Comparison of ENCODE assay signal across 34 cellular contexts in genomic region chr4:70538869-70539268, GRCh38. TPM values are rescaled to one million over a fixed set of nuclear protein-coding genes. Genes with fewer than 3 reads are reported as not detected.
"Had no signal": no experiment of that assay in that cellular context is flagged by ENCODE, and none has a peak within 500 bp of the region (broad histone marks: within the 10 kb centered on the region; RNA-seq: fewer than 3 reads in every experiment).

No MANE protein-coding gene starts in this region.

- H3K4me3 ChIP-seq: breast epithelium, coronary artery, SK-N-MC had no signal

- H3K9me3 Mint-ChIP-seq: activated CD4-positive, alpha-beta T cell treated with anti-CD3 and anti-CD28 coated beads, Interleukin-2, amount 10 ng/mL, durations not matched to agents 24 days and 14 days; activated naive CD4-positive, alpha-beta T cell treated with anti-CD3 and anti-CD28 coated beads, Interleukin-2, amount 50 U/mL, for 24 hours; activated T-cell treated with anti-CD3 and anti-CD28 coated beads, Interleukin-2, amount 50 U/mL, for 24 hours; activated T-helper 1 cell treated with anti-CD3 and anti-CD28 coated beads, Interleukin-12 subunit alpha, Interleukin-12 subunit beta, Interleukin-2, Interleukin-4 antibody, amounts not matched to agents 30 ng/mL and 10 ng/mL and 1 ng/mL, durations not matched to agents 14 hours and 24 hours and 36 hours; T-cell had no signal

- H3K36me3 Mint-ChIP-seq: activated CD8-positive, alpha-beta memory T cell treated with anti-CD3 and anti-CD28 coated beads, Interleukin-2, amount 10 ng/mL, durations not matched to agents 7 days and 5 days; activated naive CD4-positive, alpha-beta T cell treated with anti-CD3 and anti-CD28 coated beads, Interleukin-2, amount 50 U/mL, for 24 hours; T-cell had no signal

- H3K27ac ChIP-seq: breast epithelium, coronary artery, SK-N-MC, WERI-Rb-1 had no signal

- H3K36me3 ChIP-seq: breast epithelium, WERI-Rb-1 had no signal

- H3K4me1 ChIP-seq: breast epithelium had no signal

- H3K9me3 ChIP-seq: breast epithelium had no signal

- H3K4me1 Mint-ChIP-seq: activated CD4-positive, alpha-beta T cell treated with anti-CD3 and anti-CD28 coated beads, Interleukin-2, amount 10 ng/mL, durations not matched to agents 24 days and 14 days; activated CD8-positive, alpha-beta memory T cell treated with anti-CD3 and anti-CD28 coated beads, Interleukin-2, amount 10 ng/mL, durations not matched to agents 7 days and 5 days; activated naive CD4-positive, alpha-beta T cell treated with anti-CD3 and anti-CD28 coated beads, Interleukin-2, amount 50 U/mL, for 24 hours; T-cell had no signal

- H3K27me3 ChIP-seq: breast epithelium had no signal

- DNase-seq: activated CD4-positive, alpha-beta T cell treated with anti-CD3 and anti-CD28 coated beads, Interleukin-2, amount 10 ng/mL, durations not matched to agents 24 days and 14 days; activated CD4-positive, alpha-beta T cell treated with anti-CD3 and anti-CD28 coated beads, Interleukin-2, amount 50 U/mL, for 48 hours; activated CD8-positive, alpha-beta memory T cell treated with anti-CD3 and anti-CD28 coated beads, Interleukin-2, amount 10 ng/mL, durations not matched to agents 7 days and 5 days; activated effector memory CD4-positive, alpha-beta T cell treated with Interleukin-2 at 50 U/mL for 16 hours; activated naive CD4-positive, alpha-beta T cell; activated T-cell treated with anti-CD3 and anti-CD28 coated beads, Interleukin-2, amount 50 U/mL, for 24 hours; aorta; caudate nucleus; MV-4-11; NCI-H1092 treated with DMSO at 0.1 percent for 48 hours; NCI-H1417 treated with DMSO at 0.1 percent for 48 hours; NCI-H1694; NCI-H2029 treated with DMSO at 0.1 percent for 48 hours; NCI-H345; NCI-H510A; NCI-H526 treated with DMSO at 0.1 percent for 48 hours; NCI-H82; NK-92 treated with Interleukin-12 subunit alpha and Interleukin-12 subunit beta, amount 100 ng/mL, for 24 hours; OCI-M1; RPMI8226; T-cell; T-helper 2 cell; T1000; WERI-Rb-1 had no signal

- ATAC-seq: activated CD4-positive, CD25-positive, alpha-beta regulatory T cell treated with anti-CD3 and anti-CD28 coated beads, Interleukin-2, amount 50 U/mL, for 24 hours; activated CD8-positive, alpha-beta memory T cell treated with anti-CD3 and anti-CD28 coated beads, Interleukin-2, amount 10 ng/mL, durations not matched to agents 7 days and 5 days; Panc1; Right ventricle myocardium inferior; T-cell had no signal

- H3K4me3 Mint-ChIP-seq: activated CD4-positive, alpha-beta T cell treated with anti-CD3 and anti-CD28 coated beads, Interleukin-2, amount 10 ng/mL, durations not matched to agents 24 days and 14 days; activated CD8-positive, alpha-beta memory T cell treated with anti-CD3 and anti-CD28 coated beads, Interleukin-2, amount 10 ng/mL, durations not matched to agents 7 days and 5 days; activated naive CD4-positive, alpha-beta T cell treated with anti-CD3 and anti-CD28 coated beads, Interleukin-2, amount 50 U/mL, for 24 hours; activated T-cell treated with anti-CD3 and anti-CD28 coated beads, Interleukin-2, amount 50 U/mL, for 24 hours; activated T-helper 1 cell treated with anti-CD3 and anti-CD28 coated beads, Interleukin-12 subunit alpha, Interleukin-12 subunit beta, Interleukin-2, Interleukin-4 antibody, amounts not matched to agents 30 ng/mL and 10 ng/mL and 1 ng/mL, durations not matched to agents 14 hours and 24 hours and 36 hours; T-cell had no signal

- H3K27ac Mint-ChIP-seq: activated CD4-positive, alpha-beta T cell treated with anti-CD3 and anti-CD28 coated beads, Interleukin-2, amount 10 ng/mL, durations not matched to agents 24 days and 14 days; activated CD8-positive, alpha-beta memory T cell treated with anti-CD3 and anti-CD28 coated beads, Interleukin-2, amount 10 ng/mL, durations not matched to agents 7 days and 5 days; activated naive CD4-positive, alpha-beta T cell treated with anti-CD3 and anti-CD28 coated beads, Interleukin-2, amount 50 U/mL, for 24 hours; activated T-cell treated with anti-CD3 and anti-CD28 coated beads, Interleukin-2, amount 50 U/mL, for 24 hours; activated T-helper 1 cell treated with anti-CD3 and anti-CD28 coated beads, Interleukin-12 subunit alpha, Interleukin-12 subunit beta, Interleukin-2, Interleukin-4 antibody, amounts not matched to agents 30 ng/mL and 10 ng/mL and 1 ng/mL, durations not matched to agents 14 hours and 24 hours and 36 hours; T-cell had no signal

- H3K27me3 Mint-ChIP-seq: activated CD4-positive, alpha-beta T cell treated with anti-CD3 and anti-CD28 coated beads, Interleukin-2, amount 10 ng/mL, durations not matched to agents 24 days and 14 days had no signal

RNA-seq across cellular contexts. Expression of gene AMTN, which starts 20.5 kb away (rescaled TPM):
- total RNA-seq: activated CD4-positive, alpha-beta T cell treated with anti-CD3 and anti-CD28 coated beads, Interleukin-2, amount 10 ng/mL, durations not matched to agents 24 days and 14 days; activated CD8-positive, alpha-beta memory T cell treated with anti-CD3 and anti-CD28 coated beads, Interleukin-2, amount 10 ng/mL, durations not matched to agents 7 days and 5 days; activated T-helper 1 cell treated with anti-CD3 and anti-CD28 coated beads, Interleukin-12 subunit alpha, Interleukin-12 subunit beta, Interleukin-2, Interleukin-4 antibody, amounts not matched to agents 30 ng/mL and 10 ng/mL and 1 ng/mL, durations not matched to agents 14 hours and 24 hours and 36 hours; aorta; breast epithelium; chondrocyte; Right ventricle myocardium inferior; T-cell had no signal
- polyA plus RNA-seq: aorta had no signal

RNA-seq across cellular contexts. Expression of gene AMBN, which starts 53.2 kb away (rescaled TPM):
- total RNA-seq: activated CD4-positive, alpha-beta T cell treated with anti-CD3 and anti-CD28 coated beads, Interleukin-2, amount 10 ng/mL, durations not matched to agents 24 days and 14 days; activated CD8-positive, alpha-beta memory T cell treated with anti-CD3 and anti-CD28 coated beads, Interleukin-2, amount 10 ng/mL, durations not matched to agents 7 days and 5 days; activated T-helper 1 cell treated with anti-CD3 and anti-CD28 coated beads, Interleukin-12 subunit alpha, Interleukin-12 subunit beta, Interleukin-2, Interleukin-4 antibody, amounts not matched to agents 30 ng/mL and 10 ng/mL and 1 ng/mL, durations not matched to agents 14 hours and 24 hours and 36 hours; aorta; breast epithelium; chondrocyte; M059J; Right ventricle myocardium inferior; T-cell had no signal
- polyA plus RNA-seq: aorta had no signal
